ENCODE assay signal across 8 cellular contexts in the genomic region with DNA sequence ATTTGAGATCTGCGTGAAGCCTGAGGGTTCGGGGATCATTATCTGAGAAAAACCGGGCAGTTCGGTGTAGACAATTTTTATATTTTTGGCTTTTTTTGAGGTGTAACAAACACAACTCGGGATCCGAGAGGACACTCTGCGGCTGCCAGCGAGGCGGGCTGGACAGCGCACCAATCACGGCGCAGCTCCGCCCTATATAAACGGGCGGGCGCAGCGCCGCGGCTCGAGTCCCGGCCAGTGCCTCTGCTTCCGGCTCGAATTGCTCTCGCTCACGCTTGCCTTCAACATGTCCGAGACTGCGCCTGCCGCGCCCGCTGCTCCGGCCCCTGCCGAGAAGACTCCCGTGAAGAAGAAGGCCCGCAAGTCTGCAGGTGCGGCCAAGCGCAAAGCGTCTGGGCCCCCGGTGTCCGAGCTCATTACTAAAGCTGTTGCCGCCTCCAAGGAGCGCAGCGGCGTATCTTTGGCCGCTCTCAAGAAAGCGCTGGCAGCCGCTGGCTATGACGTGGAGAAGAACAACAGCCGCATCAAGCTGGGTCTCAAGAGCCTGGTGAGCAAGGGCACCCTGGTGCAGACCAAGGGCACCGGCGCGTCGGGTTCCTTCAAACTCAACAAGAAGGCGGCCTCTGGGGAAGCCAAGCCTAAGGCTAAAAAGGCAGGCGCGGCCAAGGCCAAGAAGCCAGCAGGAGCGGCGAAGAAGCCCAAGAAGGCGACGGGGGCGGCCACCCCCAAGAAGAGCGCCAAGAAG.
DNase-seq lines count a peak whose midpoint lies in the region; ATAC-seq and TF ChIP-seq lines count a peak whose summit lies in the region.

No MANE protein-coding gene starts in this region.

- H3K9me2 ChIP-seq in OCI-LY1 (ENCODE audit: low read depth, low read length), result no peaks in the 10 kb centered on the region

- peak; percentile 47 for ATAC-seq in GM21381 (IDR thresholded peaks at IDR 0.05; ENCODE audit: unreplicated experiment)

- no peak overlapping the region for H2AFZ ChIP-seq in OCI-LY1 (ENCODE audit: low read length)

- no peaks in the 10 kb centered on the region for H3K79me2 ChIP-seq in OCI-LY1 (ENCODE audit: insufficient read depth, low read length)

- no peaks in the 10 kb centered on the region for H3K27me3 ChIP-seq in OCI-LY1 (ENCODE audit: insufficient read depth, low read length)

- no peaks in the 10 kb centered on the region for H4K20me1 ChIP-seq in OCI-LY1 (ENCODE audit: insufficient read depth, low read length)

- H3K4me3 ChIP-seq in OCI-LY1 (ENCODE audit: low read depth, low read length, poor library complexity, severe bottlenecking), result peak overlapping the region; percentile 76

- no peaks in the 10 kb centered on the region for H3K9me3 ChIP-seq in OCI-LY1 (ENCODE audit: low read length)

- H3K27ac ChIP-seq in OCI-LY1 (ENCODE audit: low read depth, low read length, poor library complexity, severe bottlenecking) (peak overlapping the region; percentile 99), epithelial cell of prostate (peak overlapping the region; percentile 86)

- H3K36me3 ChIP-seq in OCI-LY1 (ENCODE audit: insufficient read depth, low read length), result no peaks in the 10 kb centered on the region

- peaks cover 4% of the 10 kb centered on the region; the same call in 1 of the 2 replicates for H3F3A ChIP-seq in OCI-LY1 (ENCODE audit: insufficient read depth, low read length)

- peaks cover 37% of the 10 kb centered on the region for H3K4me1 ChIP-seq in OCI-LY1 (ENCODE audit: insufficient read depth, low read length, severe bottlenecking)

- no peak for TF ChIP-seq CTCF in OCI-LY1 (IDR thresholded peaks at IDR 0.05; ENCODE audit: low read length)

- DNase-seq in COR-L47 (lab: John Stamatoyannopoulos, UW), result peak; percentile 90
- peak in 66 of 76 experiments; percentile 49 to 98 (median 90) for DNase-seq in HUDEP-2 (lab: John Stamatoyannopoulos, UW; ENCODE audit: unreplicated experiment in 76 of 76)
- DNase-seq in activated T-cell treated with anti-CD3 and anti-CD28 coated beads for 48 hours (ENCODE audit: low read depth), result peak; percentile 86
- DNase-seq in epithelial cell of prostate (ENCODE audit: low read depth, low spot score), result peak; percentile 60
- peak; percentile 94 for DNase-seq in mucosa of gallbladder (ENCODE audit: low spot score)
- peak; percentile 62 to 66 for DNase-seq in stimulated activated CD8-positive, alpha-beta memory T cell treated with anti-CD3 and anti-CD28 coated beads, Interleukin-4, amount 100 ng/mL, for 1 hour (ENCODE audit: low read depth in 2 of 2, low spot score in 1 of 2)

- peak overlapping the region; percentile 75 for H3K4me2 ChIP-seq in OCI-LY1 (ENCODE audit: low read length)

- H3K9ac ChIP-seq in OCI-LY1 (ENCODE audit: low read length), result peak overlapping the region; percentile 97

Comparison
In these comparisons a context has a peak if more than half of its experiments do, and no peak if none do; other contexts are left out.
1. Peak in every context shown above with its lines: DNase-seq, ATAC-seq, H3K4me3 ChIP-seq and H3K27ac ChIP-seq.